8 cellular contexts compared by ENCODE assay signal in genomic region chrX:124406294-124407013, GRCh38.
A peak's percentile ranks its signal among the peaks of the same experiment; 100 is the strongest.
DNase-seq lines count a peak whose midpoint lies in the region; ATAC-seq and TF ChIP-seq lines count a peak whose summit lies in the region.

No MANE protein-coding gene starts in this region.

- no peak overlapping the region for H3K4me3 ChIP-seq in Loucy (ENCODE audit: low read length, poor library complexity, severe bottlenecking)
- H3K4me3 ChIP-seq in right cardiac atrium (ENCODE audit: low read length): no peak overlapping the region
- no peak overlapping the region for H3K4me3 ChIP-seq in spleen

- no peaks in the 10 kb centered on the region for H3K9me2 ChIP-seq in Loucy (replicated peaks; ENCODE audit: low read depth, low read length)

- DNase-seq in ELF-1 (ENCODE audit: low read depth, low spot score) (peak; percentile 65), SW 1271 (lab: John Stamatoyannopoulos, UW) (peak; percentile 2 to 39), right cardiac atrium (peak in 1 of 3 donors; percentile 15), spleen (no peak), GF-D8 (lab: John Stamatoyannopoulos, UW) (no peak)
- peak; percentile 24 for DNase-seq in activated naive CD8-positive, alpha-beta T cell treated with anti-CD3 and anti-CD28 coated beads, Interleukin-2, amount 50 U/mL, for 16 hours (ENCODE audit: low read depth, low spot score)

- no peak overlapping the region for H3K9ac ChIP-seq in Loucy (ENCODE audit: low read depth, low read length, poor library complexity, severe bottlenecking)

- peaks cover 2% of the 10 kb centered on the region for H3K4me1 ChIP-seq in Loucy (ENCODE audit: insufficient read depth, low read length, poor library complexity, severe bottlenecking)
- H3K4me1 ChIP-seq in right cardiac atrium (ENCODE audit: control insufficient read depth, insufficient read depth, low read length): no peaks in the 10 kb centered on the region
- H3K4me1 ChIP-seq in spleen: no peaks in the 10 kb centered on the region

- intact Hi-C loops in right cardiac atrium (cut with DNase I): no loop called here
- intact Hi-C loops in spleen (cut with DNase I; ENCODE audit: low total_unique reads): no loop called here

- TF ChIP-seq POLR2A in spleen (IDR thresholded peaks at IDR 0.05): no peak

- no peak overlapping the region for H2AFZ ChIP-seq in Loucy (ENCODE audit: low read length)

- 22% methylated on average over 12 of the region's 12 CpGs for WGBS in right cardiac atrium
- WGBS in spleen, 5 donors: 33 to 52% (median 43%) methylated on average over 12 of the region's 12 CpGs

- TF ChIP-seq CTCF in Loucy (conservative IDR thresholded peaks at IDR 0.05; ENCODE audit: low read length) (peak; percentile 64), spleen (IDR thresholded peaks at IDR 0.05 in 8 of 11, conservative IDR thresholded peaks at IDR 0.05 in 3 of 11) (peak; percentile 7 to 58 (median 38))

- H4K20me1 ChIP-seq in Loucy (ENCODE audit: insufficient read depth, low read length, poor library complexity, severe bottlenecking): no peaks in the 10 kb centered on the region

- ATAC-seq in GM21786 (IDR thresholded peaks at IDR 0.05; ENCODE audit: unreplicated experiment): peak; percentile 95
- peak; percentile 83 to 91 for ATAC-seq in right cardiac atrium

- no peak overlapping the region for H3K27ac ChIP-seq in right cardiac atrium (ENCODE audit: low read length)
- H3K27ac ChIP-seq in spleen: no peak overlapping the region

- H3K27me3 ChIP-seq in Loucy (ENCODE audit: insufficient read depth, low read length, poor library complexity, severe bottlenecking): no peaks in the 10 kb centered on the region
- no peaks in the 10 kb centered on the region for H3K27me3 ChIP-seq in right cardiac atrium (ENCODE audit: control insufficient read depth, insufficient read depth)
- no peaks in the 10 kb centered on the region for H3K27me3 ChIP-seq in spleen (replicated peaks in 1 of 7)

- no peaks in the 10 kb centered on the region for H3F3A ChIP-seq in Loucy (ENCODE audit: low read depth)

- no peaks in the 10 kb centered on the region for H3K79me2 ChIP-seq in Loucy (ENCODE audit: insufficient read depth, low read length)

- no peaks in the 10 kb centered on the region for H3K36me3 ChIP-seq in Loucy (ENCODE audit: insufficient read depth, low read length)
- no peaks in the 10 kb centered on the region for H3K36me3 ChIP-seq in spleen

- H3K4me2 ChIP-seq in Loucy (ENCODE audit: low read depth, low read length, poor library complexity, severe bottlenecking): no peak overlapping the region

- no peaks in the 10 kb centered on the region for H3K9me3 ChIP-seq in Loucy (ENCODE audit: insufficient read depth, low read depth, low read length)
- H3K9me3 ChIP-seq in right cardiac atrium (ENCODE audit: control insufficient read depth, low read length): no peaks in the 10 kb centered on the region
- H3K9me3 ChIP-seq in spleen: no peaks in the 10 kb centered on the region

Comparison
In these comparisons a context has a peak if more than half of its experiments do, and no peak if none do; other contexts are left out.
1. DNase-seq: peak in ELF-1 (single experiment), SW 1271 (2 of 2) and activated naive CD8-positive, alpha-beta T cell treated with anti-CD3 and anti-CD28 coated beads, Interleukin-2, amount 50 U/mL, for 16 hours (single experiment); none in spleen (single experiment) and GF-D8 (single experiment).